Comparison of ENCODE assay signal across 18 cellular contexts in genomic region chr1:244326757-244327156, GRCh38.
A peak's percentile ranks its signal among the peaks of the same experiment; 100 is the strongest.
DNase-seq lines count a peak whose midpoint lies in the region; ATAC-seq and TF ChIP-seq lines count a peak whose summit lies in the region.
"Had no signal": no experiment of that assay in that cellular context is flagged by ENCODE, and none has a peak within 500 bp of the region (broad histone marks: within the 10 kb centered on the region; RNA-seq: fewer than 3 reads in every experiment).

No MANE protein-coding gene starts in this region.

- peaks cover 16% of the 10 kb centered on the region for H3K9me3 ChIP-seq in MG63

- H3K4me3 ChIP-seq in MG63: no peak overlapping the region
- H3K4me3 ChIP-seq: cardiac muscle cell, GM12878, left ventricle myocardium inferior had no signal

- H3K4me1 Mint-ChIP-seq in natural killer cell (peaks cover 53% of the 10 kb centered on the region in 2 donors), CD14-positive monocyte (peaks cover 40% of the 10 kb centered on the region)

- ATAC-seq in natural killer cell: no peak
- no peak for ATAC-seq in activated CD4-positive, CD25-positive, alpha-beta regulatory T cell treated with anti-CD3 and anti-CD28 coated beads, Interleukin-2, amount 50 U/mL, for 24 hours
- ATAC-seq: GM12878 had no signal

- H3K27me3 Mint-ChIP-seq in natural killer cell (ENCODE audit: low read depth in 2 of 2): no peaks in the 10 kb centered on the region
- no peaks in the 10 kb centered on the region for H3K27me3 Mint-ChIP-seq in CD14-positive monocyte (ENCODE audit: low read depth in 3 of 3)

- H3K27me3 ChIP-seq in MG63: no peaks in the 10 kb centered on the region
- H3K27me3 ChIP-seq: cardiac muscle cell had no signal

- H3K36me3 Mint-ChIP-seq in natural killer cell (no peaks in the 10 kb centered on the region), CD14-positive monocyte (peaks cover 7 to 13% of the 10 kb centered on the region in 2 donors)

- H3K27ac Mint-ChIP-seq in natural killer cell (peak overlapping the region; percentile 96 to 98), CD14-positive monocyte (no peak overlapping the region)

- intact Hi-C loops in natural killer cell (cut with micrococcal nuclease): no loop called here
- intact Hi-C loops in CD14-positive monocyte (cut with micrococcal nuclease): no loop called here

- TF ChIP-seq CTCF in natural killer cell (IDR thresholded peaks at IDR 0.05): no peak
- TF ChIP-seq CTCF in CD14-positive monocyte (IDR thresholded peaks at IDR 0.05): no peak

- H3K4me3 Mint-ChIP-seq in natural killer cell: peak overlapping the region; percentile 33
- H3K4me3 Mint-ChIP-seq in CD14-positive monocyte: no peak overlapping the region

- peak; percentile 13 for DNase-seq in DMS53 treated with DMSO at 0.1 percent for 48 hours (lab: John Stamatoyannopoulos, UW; ENCODE audit: unreplicated experiment)
- DNase-seq in NCI-H1436 treated with DMSO at 0.1 percent for 48 hours (lab: John Stamatoyannopoulos, UW): peak; percentile 25
- DNase-seq in SW480 (ENCODE audit: low spot score): peak; percentile 79
- no peak for DNase-seq in natural killer cell
- no peak for DNase-seq in CD14-positive monocyte (ENCODE audit: low spot score)
- no peak for DNase-seq in KBM-7
- no peak for DNase-seq in MG63
- DNase-seq: activated T-cell treated with anti-CD3 and anti-CD28 coated beads, Interleukin-2, amount 50 U/mL, for 1 hour; C1 segment of cervical spinal cord; foreskin fibroblast; Kasumi-1; left ventricle myocardium inferior; naive B cell; stimulated activated CD4-positive, alpha-beta T cell treated with anti-CD3 and anti-CD28 coated beads, Interleukin-15, amount 100 ng/mL, for 24 hours; substantia nigra had no signal

- H3K9me3 Mint-ChIP-seq in natural killer cell (peaks cover 0 to 2% of the 10 kb centered on the region in 2 donors), CD14-positive monocyte (peaks cover 0 to 2% (median 0%) of the 10 kb centered on the region in 7 donors)

- no peaks in the 10 kb centered on the region for H3K36me3 ChIP-seq in MG63
- H3K36me3 ChIP-seq: cardiac muscle cell, left ventricle myocardium inferior had no signal

- in situ Hi-C loops in KBM-7 (cut with MboI; ENCODE audit: low pct_unique_long_range_greater_than_20kb, low sequenced_read_pairs): no loop called here

Comparison
In these comparisons a context has a peak if more than half of its experiments do, and no peak if none do; other contexts are left out.
1. DNase-seq: peak in DMS53 treated with DMSO at 0.1 percent for 48 hours (single experiment), NCI-H1436 treated with DMSO at 0.1 percent for 48 hours (single experiment) and SW480 (single experiment); none in natural killer cell (single experiment), CD14-positive monocyte (single experiment), KBM-7 (single experiment) and MG63 (single experiment).
2. H3K27ac Mint-ChIP-seq: peak in natural killer cell (2 of 2); none in CD14-positive monocyte (0 of 7).